ENCODE assay signal across 19 cellular contexts in the genomic region with DNA sequence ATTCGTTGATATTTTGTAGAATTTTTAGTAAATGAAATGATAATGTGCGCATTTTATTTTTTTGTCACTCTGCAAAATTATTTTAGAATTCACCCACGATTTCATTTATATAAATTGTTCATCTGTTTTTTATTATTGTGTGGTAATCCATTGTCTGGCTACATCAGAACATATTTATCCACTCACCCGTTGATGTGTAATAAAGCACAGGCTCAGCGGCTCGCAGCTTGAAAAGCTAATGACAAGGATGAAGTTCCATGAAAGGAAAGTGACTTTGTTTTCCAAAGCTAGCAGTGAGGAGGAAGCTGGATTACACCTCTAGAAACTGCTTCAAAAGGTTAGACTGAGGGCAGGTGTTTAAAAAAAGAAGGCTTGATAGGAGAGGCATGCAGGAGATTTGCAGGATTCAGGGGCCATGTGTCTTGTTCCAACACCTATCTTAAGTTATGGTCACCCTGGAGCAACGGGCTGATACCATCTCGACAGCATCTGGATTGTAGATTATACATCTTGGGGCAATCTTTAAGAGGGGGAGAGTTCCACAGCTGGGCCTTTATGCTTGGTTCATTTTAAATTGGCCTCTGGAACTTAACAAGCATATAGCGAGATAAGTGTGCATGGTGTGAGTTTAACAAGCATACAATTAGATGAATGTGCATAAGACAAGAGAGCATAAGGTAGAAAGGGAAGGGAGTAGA.
DNase-seq lines count a peak whose midpoint lies in the region; ATAC-seq, FAIRE-seq and TF ChIP-seq lines count a peak whose summit lies in the region.
"Had no signal": no experiment of that assay in that cellular context is flagged by ENCODE, and none has a peak within 500 bp of the region (broad histone marks: within the 10 kb centered on the region; RNA-seq: fewer than 3 reads in every experiment).

No MANE protein-coding gene starts in this region.

- H3K27ac ChIP-seq in neural progenitor cell: no peak overlapping the region
- H3K27ac ChIP-seq: HL-60 had no signal

- H3K4me3 Mint-ChIP-seq in neural progenitor cell: no peak overlapping the region
- H3K4me3 Mint-ChIP-seq: CD14-positive monocyte had no signal

- no peaks in the 10 kb centered on the region for H3K36me3 ChIP-seq in neural progenitor cell

- no peak overlapping the region for H3K4me3 ChIP-seq in neural progenitor cell

- peaks cover 6% of the 10 kb centered on the region for H3K4me1 ChIP-seq in neural progenitor cell

- no peak for TF ChIP-seq CTCF in neural progenitor cell (IDR thresholded peaks at IDR 0.05)

- peaks cover 2% of the 10 kb centered on the region for H3K9me3 Mint-ChIP-seq in neural progenitor cell

- H2AFZ ChIP-seq in neural progenitor cell (replicated peaks): no peak overlapping the region

- peak; percentile 20 for FAIRE-seq in GM12891 (lab: Jason Lieb, UNC)
- FAIRE-seq: HTR-8/SVneo, RCC 7860 had no signal

- H3K9ac ChIP-seq in neural progenitor cell: no peak overlapping the region

- H3K9me3 ChIP-seq in neural progenitor cell (ENCODE audit: low read depth): no peaks in the 10 kb centered on the region

- no peaks in the 10 kb centered on the region for H3K27me3 ChIP-seq in neural progenitor cell

- peak; percentile 17 for DNase-seq in NCI-H2107 treated with DMSO at 0.1 percent for 48 hours (lab: John Stamatoyannopoulos, UW; ENCODE audit: unreplicated experiment)
- DNase-seq in NCI-H2107 (lab: John Stamatoyannopoulos, UW): no peak
- DNase-seq in GM12891 (ENCODE audit: insufficient read length, low spot score): no peak
- DNase-seq in SK-N-DZ (ENCODE audit: low spot score): peak; percentile 38
- DNase-seq in neural progenitor cell (ENCODE audit: low spot score): peak; percentile 4
- no peak for DNase-seq in stimulated activated CD4-positive, alpha-beta T cell treated with anti-CD3 and anti-CD28 coated beads, Interleukin-4, amount 100 ng/mL, for 4 hours
- no peak for DNase-seq in mesenteric fat pad (ENCODE audit: low spot score)
- DNase-seq: DMS153, NCI-H1105 treated with DMSO at 0.1 percent for 48 hours, NCI-H1694 treated with DMSO at 0.1 percent for 48 hours, NCI-H2171 treated with DMSO at 0.1 percent for 48 hours, NCI-H446 treated with DMSO at 0.1 percent for 48 hours, SHP77 treated with DMSO at 0.1 percent for 48 hours had no signal

- no peak overlapping the region for H3K4me2 ChIP-seq in neural progenitor cell

- no peak for TF ChIP-seq POLR2A in GM12891 (IDR thresholded peaks at IDR 0.05; ENCODE audit: low read depth, low read length)

- no peaks in the 10 kb centered on the region for H3K79me2 ChIP-seq in neural progenitor cell (ENCODE audit: low read depth)

- H3K4me1 Mint-ChIP-seq in neural progenitor cell: peaks cover 8% of the 10 kb centered on the region
- H3K4me1 Mint-ChIP-seq: CD14-positive monocyte had no signal

- no peak overlapping the region for H3K27ac Mint-ChIP-seq in neural progenitor cell
- H3K27ac Mint-ChIP-seq: CD14-positive monocyte had no signal

- no peaks in the 10 kb centered on the region for H3K36me3 Mint-ChIP-seq in neural progenitor cell
- H3K36me3 Mint-ChIP-seq: CD14-positive monocyte had no signal

- ATAC-seq in GM18520 (IDR thresholded peaks at IDR 0.05; ENCODE audit: unreplicated experiment): no peak
- ATAC-seq: HCT116 had no signal

- no peaks in the 10 kb centered on the region for H3F3A ChIP-seq in neural progenitor cell (ENCODE audit: low read depth)

- no peaks in the 10 kb centered on the region for H4K20me1 ChIP-seq in neural progenitor cell (ENCODE audit: low read depth)

- H3K27me3 Mint-ChIP-seq in neural progenitor cell (ENCODE audit: insufficient read depth, low read depth): no peaks in the 10 kb centered on the region

TF ChIP-seq in GM12891, 5 proteins besides CTCF, POLR2A, EP300 and RAD21:
- no peak for TF ChIP-seq PAX5 (IDR thresholded peaks at IDR 0.05; ENCODE audit: insufficient read depth, low read length, severe bottlenecking)
- no peak for TF ChIP-seq SPI1 (IDR thresholded peaks at IDR 0.05; ENCODE audit: low read depth, low read length)
- TF ChIP-seq POU2F2 (IDR thresholded peaks at IDR 0.05; ENCODE audit: low read depth, low read length): no peak
- TF ChIP-seq TAF1 (IDR thresholded peaks at IDR 0.05; ENCODE audit: low read depth, low read length): no peak
- TF ChIP-seq POLR2AphosphoS5 (IDR thresholded peaks at IDR 0.05; ENCODE audit: low read depth, low read length): no peak

Comparison
In these comparisons a context has a peak if more than half of its experiments do, and no peak if none do; other contexts are left out.
1. DNase-seq: peak in NCI-H2107 treated with DMSO at 0.1 percent for 48 hours (single experiment), SK-N-DZ (single experiment) and neural progenitor cell (single experiment); none in NCI-H2107 (single experiment), GM12891 (single experiment), stimulated activated CD4-positive, alpha-beta T cell treated with anti-CD3 and anti-CD28 coated beads, Interleukin-4, amount 100 ng/mL, for 4 hours (0 of 2) and mesenteric fat pad (single experiment).